Comparison of ENCODE assay signal across 1 cellular context in the genomic region with DNA sequence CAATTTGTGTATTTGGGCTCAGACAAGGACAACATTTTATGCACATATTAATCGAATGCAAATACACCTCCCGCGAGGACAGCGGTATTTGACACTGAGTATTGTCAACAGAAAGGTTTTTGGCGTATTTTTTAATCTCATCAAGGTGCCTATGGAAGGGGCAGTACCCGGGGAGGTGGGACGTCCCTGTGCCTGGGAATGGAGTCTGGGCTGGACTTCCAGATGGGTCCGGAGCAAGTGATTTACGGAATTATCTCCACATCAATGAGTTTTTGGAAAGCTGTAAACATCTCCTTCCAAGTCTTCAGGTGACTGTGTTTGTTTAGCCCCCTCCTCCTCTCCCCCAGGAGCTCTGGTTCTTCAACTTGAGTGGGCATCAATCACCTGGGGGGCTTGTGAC.
TF ChIP-seq lines count a peak whose summit lies in the region.

No MANE protein-coding gene starts in this region.

TF ChIP-seq in H1, 55 proteins besides CTCF, POLR2A, EP300 and RAD21 (continued from another document):
- TF ChIP-seq, protein P1, sequence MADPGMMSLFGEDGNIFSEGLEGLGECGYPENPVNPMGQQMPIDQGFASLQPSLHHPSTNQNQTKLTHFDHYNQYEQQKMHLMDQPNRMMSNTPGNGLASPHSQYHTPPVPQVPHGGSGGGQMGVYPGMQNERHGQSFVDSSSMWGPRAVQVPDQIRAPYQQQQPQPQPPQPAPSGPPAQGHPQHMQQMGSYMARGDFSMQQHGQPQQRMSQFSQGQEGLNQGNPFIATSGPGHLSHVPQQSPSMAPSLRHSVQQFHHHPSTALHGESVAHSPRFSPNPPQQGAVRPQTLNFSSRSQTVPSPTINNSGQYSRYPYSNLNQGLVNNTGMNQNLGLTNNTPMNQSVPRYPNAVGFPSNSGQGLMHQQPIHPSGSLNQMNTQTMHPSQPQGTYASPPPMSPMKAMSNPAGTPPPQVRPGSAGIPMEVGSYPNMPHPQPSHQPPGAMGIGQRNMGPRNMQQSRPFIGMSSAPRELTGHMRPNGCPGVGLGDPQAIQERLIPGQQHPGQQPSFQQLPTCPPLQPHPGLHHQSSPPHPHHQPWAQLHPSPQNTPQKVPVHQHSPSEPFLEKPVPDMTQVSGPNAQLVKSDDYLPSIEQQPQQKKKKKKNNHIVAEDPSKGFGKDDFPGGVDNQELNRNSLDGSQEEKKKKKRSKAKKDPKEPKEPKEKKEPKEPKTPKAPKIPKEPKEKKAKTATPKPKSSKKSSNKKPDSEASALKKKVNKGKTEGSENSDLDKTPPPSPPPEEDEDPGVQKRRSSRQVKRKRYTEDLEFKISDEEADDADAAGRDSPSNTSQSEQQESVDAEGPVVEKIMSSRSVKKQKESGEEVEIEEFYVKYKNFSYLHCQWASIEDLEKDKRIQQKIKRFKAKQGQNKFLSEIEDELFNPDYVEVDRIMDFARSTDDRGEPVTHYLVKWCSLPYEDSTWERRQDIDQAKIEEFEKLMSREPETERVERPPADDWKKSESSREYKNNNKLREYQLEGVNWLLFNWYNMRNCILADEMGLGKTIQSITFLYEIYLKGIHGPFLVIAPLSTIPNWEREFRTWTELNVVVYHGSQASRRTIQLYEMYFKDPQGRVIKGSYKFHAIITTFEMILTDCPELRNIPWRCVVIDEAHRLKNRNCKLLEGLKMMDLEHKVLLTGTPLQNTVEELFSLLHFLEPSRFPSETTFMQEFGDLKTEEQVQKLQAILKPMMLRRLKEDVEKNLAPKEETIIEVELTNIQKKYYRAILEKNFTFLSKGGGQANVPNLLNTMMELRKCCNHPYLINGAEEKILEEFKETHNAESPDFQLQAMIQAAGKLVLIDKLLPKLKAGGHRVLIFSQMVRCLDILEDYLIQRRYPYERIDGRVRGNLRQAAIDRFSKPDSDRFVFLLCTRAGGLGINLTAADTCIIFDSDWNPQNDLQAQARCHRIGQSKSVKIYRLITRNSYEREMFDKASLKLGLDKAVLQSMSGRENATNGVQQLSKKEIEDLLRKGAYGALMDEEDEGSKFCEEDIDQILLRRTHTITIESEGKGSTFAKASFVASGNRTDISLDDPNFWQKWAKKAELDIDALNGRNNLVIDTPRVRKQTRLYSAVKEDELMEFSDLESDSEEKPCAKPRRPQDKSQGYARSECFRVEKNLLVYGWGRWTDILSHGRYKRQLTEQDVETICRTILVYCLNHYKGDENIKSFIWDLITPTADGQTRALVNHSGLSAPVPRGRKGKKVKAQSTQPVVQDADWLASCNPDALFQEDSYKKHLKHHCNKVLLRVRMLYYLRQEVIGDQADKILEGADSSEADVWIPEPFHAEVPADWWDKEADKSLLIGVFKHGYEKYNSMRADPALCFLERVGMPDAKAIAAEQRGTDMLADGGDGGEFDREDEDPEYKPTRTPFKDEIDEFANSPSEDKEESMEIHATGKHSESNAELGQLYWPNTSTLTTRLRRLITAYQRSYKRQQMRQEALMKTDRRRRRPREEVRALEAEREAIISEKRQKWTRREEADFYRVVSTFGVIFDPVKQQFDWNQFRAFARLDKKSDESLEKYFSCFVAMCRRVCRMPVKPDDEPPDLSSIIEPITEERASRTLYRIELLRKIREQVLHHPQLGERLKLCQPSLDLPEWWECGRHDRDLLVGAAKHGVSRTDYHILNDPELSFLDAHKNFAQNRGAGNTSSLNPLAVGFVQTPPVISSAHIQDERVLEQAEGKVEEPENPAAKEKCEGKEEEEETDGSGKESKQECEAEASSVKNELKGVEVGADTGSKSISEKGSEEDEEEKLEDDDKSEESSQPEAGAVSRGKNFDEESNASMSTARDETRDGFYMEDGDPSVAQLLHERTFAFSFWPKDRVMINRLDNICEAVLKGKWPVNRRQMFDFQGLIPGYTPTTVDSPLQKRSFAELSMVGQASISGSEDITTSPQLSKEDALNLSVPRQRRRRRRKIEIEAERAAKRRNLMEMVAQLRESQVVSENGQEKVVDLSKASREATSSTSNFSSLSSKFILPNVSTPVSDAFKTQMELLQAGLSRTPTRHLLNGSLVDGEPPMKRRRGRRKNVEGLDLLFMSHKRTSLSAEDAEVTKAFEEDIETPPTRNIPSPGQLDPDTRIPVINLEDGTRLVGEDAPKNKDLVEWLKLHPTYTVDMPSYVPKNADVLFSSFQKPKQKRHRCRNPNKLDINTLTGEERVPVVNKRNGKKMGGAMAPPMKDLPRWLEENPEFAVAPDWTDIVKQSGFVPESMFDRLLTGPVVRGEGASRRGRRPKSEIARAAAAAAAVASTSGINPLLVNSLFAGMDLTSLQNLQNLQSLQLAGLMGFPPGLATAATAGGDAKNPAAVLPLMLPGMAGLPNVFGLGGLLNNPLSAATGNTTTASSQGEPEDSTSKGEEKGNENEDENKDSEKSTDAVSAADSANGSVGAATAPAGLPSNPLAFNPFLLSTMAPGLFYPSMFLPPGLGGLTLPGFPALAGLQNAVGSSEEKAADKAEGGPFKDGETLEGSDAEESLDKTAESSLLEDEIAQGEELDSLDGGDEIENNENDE (IDR thresholded peaks at IDR 0.05; ENCODE audit: insufficient replicate concordance, low read length) = no peak
- TF ChIP-seq BCL11A (IDR thresholded peaks at IDR 0.05; ENCODE audit: low read depth in 2 of 2, low read length in 2 of 2) (no peak), NRF1 (IDR thresholded peaks at IDR 0.05; ENCODE audit: low read depth, low read length) (no peak)
